ENCODE assay signal across 28 cellular contexts in genomic region chr4:60422440-60422839, GRCh38.
"Had no signal": no experiment of that assay in that cellular context is flagged by ENCODE, and none has a peak within 500 bp of the region (broad histone marks: within the 10 kb centered on the region; RNA-seq: fewer than 3 reads in every experiment).

No MANE protein-coding gene starts in this region.

- H3K36me3 ChIP-seq: left lung, lower lobe of right lung, pancreas, right lobe of liver, tibial nerve, uterus had no signal

- H3K27me3 ChIP-seq: left lung, pancreas, right lobe of liver, tibial nerve, uterus had no signal

- H3K4me1 Mint-ChIP-seq: immature natural killer cell; mesothelial cell of epicardium; naive B cell; natural killer cell; nephron progenitor cell; stimulated activated memory B cell treated with anti-CD40 and anti-IgM and Interleukin-4, amounts not matched to agents 10 μg/mL and 1 μg/mL and 100 μg/mL, for 72 hours; stimulated activated naive CD8-positive, alpha-beta T cell treated with anti-CD3 and anti-CD28 coated beads, Interleukin-15, amount 100 ng/mL, for 72 hours had no signal

- H3K4me2 ChIP-seq: smooth muscle cell had no signal

- H3K27ac Mint-ChIP-seq: immature natural killer cell; mesothelial cell of epicardium; naive B cell; natural killer cell; nephron progenitor cell; stimulated activated memory B cell treated with anti-CD40 and anti-IgM and Interleukin-4, amounts not matched to agents 10 μg/mL and 1 μg/mL and 100 μg/mL, for 72 hours; stimulated activated naive CD8-positive, alpha-beta T cell treated with anti-CD3 and anti-CD28 coated beads, Interleukin-15, amount 100 ng/mL, for 72 hours; type B pancreatic cell had no signal

- H3K9me3 ChIP-seq: lower lobe of right lung, pancreas, psoas muscle, right lobe of liver, tibial nerve, uterus had no signal

- H3K27ac ChIP-seq: left lung, lower lobe of right lung, pancreas, psoas muscle, right lobe of liver, tibial nerve, uterus had no signal

- H3K4me3 Mint-ChIP-seq: immature natural killer cell; mesothelial cell of epicardium; naive B cell; natural killer cell; nephron progenitor cell; stimulated activated memory B cell treated with anti-CD40 and anti-IgM and Interleukin-4, amounts not matched to agents 10 μg/mL and 1 μg/mL and 100 μg/mL, for 72 hours; stimulated activated naive CD8-positive, alpha-beta T cell treated with anti-CD3 and anti-CD28 coated beads, Interleukin-15, amount 100 ng/mL, for 72 hours; type B pancreatic cell had no signal

- DNase-seq: hippocampal formation; immature natural killer cell; kidney; left colon; lower lobe of right lung; mammary epithelial cell; mesenchymal stem cell; naive B cell; natural killer cell; nephron progenitor cell; nucleus accumbens; pancreas; psoas muscle; right lobe of liver; stimulated activated CD4-positive, alpha-beta T cell treated with anti-CD3 and anti-CD28 coated beads, Interleukin-1b, Interleukin-23, amount 100 ng/mL, for 48 hours; stimulated activated CD4-positive, alpha-beta T cell treated with anti-CD3 and anti-CD28 coated beads, Interleukin-2, amount 100 ng/mL, for 48 hours; stimulated activated CD4-positive, alpha-beta T cell treated with anti-CD3 and anti-CD28 coated beads, Interleukin-4, amount 100 ng/mL, for 4 hours; stimulated activated CD8-positive, alpha-beta memory T cell treated with anti-CD3 and anti-CD28 coated beads, Interleukin-4, amount 100 ng/mL, for 48 hours; stimulated activated naive CD4-positive, alpha-beta T cell treated with Interleukin-2 at 50 U/mL for 16 hours; stimulated activated naive CD8-positive, alpha-beta T cell treated with anti-CD3 and anti-CD28 coated beads, Interleukin-15, amount 100 ng/mL, for 72 hours; substantia nigra; uterus had no signal

- H3K4me3 ChIP-seq: left lung, lower lobe of right lung, pancreas, psoas muscle, right lobe of liver, smooth muscle cell, tibial nerve, uterus had no signal

- ATAC-seq: left colon; left lung; lower lobe of right lung; natural killer cell; pancreas; psoas muscle; right lobe of liver; stimulated activated memory B cell treated with anti-CD40 and anti-IgM and Interleukin-4, amounts not matched to agents 10 μg/mL and 1 μg/mL and 100 μg/mL, for 72 hours; stimulated activated naive CD8-positive, alpha-beta T cell treated with anti-CD3 and anti-CD28 coated beads, Interleukin-15, amount 100 ng/mL, for 72 hours had no signal

- H3K36me3 Mint-ChIP-seq: stimulated activated memory B cell treated with anti-CD40 and anti-IgM and Interleukin-4, amounts not matched to agents 10 μg/mL and 1 μg/mL and 100 μg/mL, for 72 hours had no signal

- H3K27me3 Mint-ChIP-seq: naive B cell; stimulated activated memory B cell treated with anti-CD40 and anti-IgM and Interleukin-4, amounts not matched to agents 10 μg/mL and 1 μg/mL and 100 μg/mL, for 72 hours; stimulated activated naive CD8-positive, alpha-beta T cell treated with anti-CD3 and anti-CD28 coated beads, Interleukin-15, amount 100 ng/mL, for 72 hours; type B pancreatic cell had no signal

- H3K4me1 ChIP-seq: left lung, lower lobe of right lung, pancreas, psoas muscle, right lobe of liver, tibial nerve, uterus had no signal
